In the genomic region with DNA sequence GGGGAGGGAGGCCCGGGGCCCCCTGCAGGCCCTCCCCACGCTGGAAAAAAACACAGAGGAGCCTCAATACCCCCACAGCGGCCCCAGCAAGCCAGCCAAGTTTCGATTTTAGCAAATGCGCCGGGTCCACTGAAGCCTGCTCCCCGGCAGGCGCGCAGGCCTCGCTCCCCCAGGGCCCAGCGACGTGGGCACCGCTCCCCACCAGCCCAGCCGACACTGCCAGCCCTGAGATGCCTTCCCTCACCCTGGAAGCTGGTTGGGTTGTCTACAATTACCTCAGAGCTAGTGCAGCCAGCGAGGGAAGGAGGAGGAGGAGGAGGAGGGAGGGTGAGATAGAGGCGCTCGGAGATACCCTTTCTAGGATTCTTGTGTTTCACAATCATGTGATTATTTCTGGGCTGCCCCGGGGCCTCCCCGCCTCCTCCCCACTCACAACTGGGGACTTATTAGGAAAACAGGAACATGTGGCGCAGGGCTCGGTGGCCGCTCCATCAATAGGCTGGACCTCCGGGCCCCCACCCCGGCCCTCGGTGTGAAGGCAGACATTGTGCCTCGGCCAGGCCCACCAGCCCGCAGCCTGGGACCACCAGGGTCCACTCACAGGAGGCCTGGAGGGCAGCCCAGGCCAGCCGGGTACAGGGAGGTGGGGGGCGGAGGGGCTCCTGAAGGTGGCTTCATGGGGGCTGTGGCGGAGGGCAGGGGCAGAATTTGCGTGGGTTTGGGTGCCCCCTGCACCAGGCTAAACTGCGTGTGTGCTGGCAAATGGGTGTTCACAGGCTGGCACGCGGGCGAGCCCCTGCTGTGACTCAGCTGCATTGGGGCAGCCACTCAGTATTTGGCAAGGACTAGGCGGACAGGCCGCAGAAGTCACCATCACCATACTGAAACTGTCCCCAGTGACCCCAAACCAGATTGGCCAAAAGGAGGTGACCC, we compare ENCODE assay signal across 9 cellular contexts.
DNase-seq lines count a peak whose midpoint lies in the region; ATAC-seq and TF ChIP-seq lines count a peak whose summit lies in the region.
"Had no signal": no experiment of that assay in that cellular context is flagged by ENCODE, and none has a peak within 500 bp of the region (broad histone marks: within the 10 kb centered on the region; RNA-seq: fewer than 3 reads in every experiment).

No MANE protein-coding gene starts in this region.

- peak overlapping the region; percentile 30 for H3K9ac ChIP-seq in muscle layer of colon (ENCODE audit: low read length)

- no peaks in the 10 kb centered on the region for H3K27me3 ChIP-seq in muscle layer of colon (ENCODE audit: control insufficient read depth in 1 of 2, insufficient read depth in 2 of 2, low read length in 2 of 2)
- H3K27me3 ChIP-seq in thoracic aorta (replicated peaks; ENCODE audit: insufficient read depth): no peaks in the 10 kb centered on the region

- H3K4me3 ChIP-seq in muscle layer of colon (ENCODE audit: low read depth in 1 of 2, low read length in 2 of 2) (peak overlapping the region; percentile 44 to 47), thoracic aorta (peak overlapping the region; percentile 70)

- DNase-seq in GM10248 (ENCODE audit: extremely low spot score) (peak; percentile 78), dermis blood vessel endothelial cell (peak; percentile 42), thoracic aorta (ENCODE audit: low spot score) (peak; percentile 78), WTC11 (ENCODE audit: low spot score) (no peak)
- DNase-seq in activated CD4-positive, alpha-beta T cell treated with anti-CD3 and anti-CD28 coated beads for 36 hours: peak; percentile 73

- peaks cover 31% of the 10 kb centered on the region for H3K36me3 Mint-ChIP-seq in activated CD4-positive, alpha-beta T cell treated with anti-CD3 and anti-CD28 coated beads for 36 hours (ENCODE audit: low read depth)
- H3K36me3 Mint-ChIP-seq in WTC11: peaks cover 22% of the 10 kb centered on the region; the same call in 1 of the 2 replicates

- ATAC-seq in HG03103 (IDR thresholded peaks at IDR 0.05; ENCODE audit: low read depth, unreplicated experiment): peak; percentile 27
- ATAC-seq in activated CD4-positive, alpha-beta T cell treated with anti-CD3 and anti-CD28 coated beads for 36 hours: peak; percentile 37
- peak; percentile 73 for ATAC-seq in thoracic aorta (ENCODE audit: insufficient number of reproducible peaks, low FRiP score, low read depth)
- no peak for ATAC-seq in WTC11
- ATAC-seq in GM19467 (IDR thresholded peaks at IDR 0.05; ENCODE audit: unreplicated experiment): no peak

- POLR2A ChIA-PET in GM10248 (lab: Yijun Ruan, JAX) (no interaction called here), WTC11 (lab: Charles Lee) (no interaction called here)
- POLR2A ChIA-PET in activated CD4-positive, alpha-beta T cell treated with anti-CD3 and anti-CD28 coated beads for 36 hours (lab: Charles Lee): interaction anchor here (0.7 to 1.1 kb wide), 2 partner anchors 15 to 36 kb away, joined by 3 to 6 read pairs; no protein-coding TSS in a partner anchor

- intact Hi-C loops in activated CD4-positive, alpha-beta T cell treated with anti-CD3 and anti-CD28 coated beads for 36 hours (cut with DNase I, micrococcal nuclease): loop anchor here (1.0 to 5.0 kb wide), 3 partner anchors 9 to 110 kb away; a partner anchor contains a TSS

- peaks cover 60% of the 10 kb centered on the region for H3K4me1 ChIP-seq in muscle layer of colon (ENCODE audit: insufficient read depth, low read length)
- H3K4me1 ChIP-seq in thoracic aorta (ENCODE audit: control insufficient read depth in 1 of 2, low read depth in 2 of 2): peaks cover 28 to 54% of the 10 kb centered on the region in 2 donors

- H3K36me3 ChIP-seq in muscle layer of colon (ENCODE audit: insufficient read depth, low read length): peaks cover 37% of the 10 kb centered on the region
- H3K36me3 ChIP-seq in thoracic aorta: peaks cover 4% of the 10 kb centered on the region

- H3K27ac Mint-ChIP-seq in activated CD4-positive, alpha-beta T cell treated with anti-CD3 and anti-CD28 coated beads for 36 hours: peak overlapping the region; percentile 47
- no peak overlapping the region for H3K27ac Mint-ChIP-seq in WTC11

- peaks cover 3% of the 10 kb centered on the region for H3K9me3 Mint-ChIP-seq in activated CD4-positive, alpha-beta T cell treated with anti-CD3 and anti-CD28 coated beads for 36 hours (ENCODE audit: low read depth)
- H3K9me3 Mint-ChIP-seq in WTC11: no peaks in the 10 kb centered on the region
- H3K9me3 Mint-ChIP-seq: nephron had no signal

- CTCF ChIA-PET in GM10248 (lab: Yijun Ruan, JAX): interaction anchor here (3.5 kb wide), 1 partner anchor 9 kb away, joined by 16 read pairs; no protein-coding TSS in a partner anchor
- CTCF ChIA-PET in activated CD4-positive, alpha-beta T cell treated with anti-CD3 and anti-CD28 coated beads for 36 hours (lab: Charles Lee): interaction anchor here (1.4 kb wide), 1 partner anchor 9 kb away, joined by 6 read pairs; no protein-coding TSS in a partner anchor
- CTCF ChIA-PET in WTC11 (lab: Charles Lee): no interaction called here

- TF ChIP-seq CTCF in GM10248 (IDR thresholded peaks at IDR 0.05; ENCODE audit: control extremely low read depth, extremely low read depth, low read depth, missing control alignments) (no peak), thoracic aorta (IDR thresholded peaks at IDR 0.05) (no peak), WTC11 (IDR thresholded peaks at IDR 0.05) (no peak)

- H3K27me3 Mint-ChIP-seq in activated CD4-positive, alpha-beta T cell treated with anti-CD3 and anti-CD28 coated beads for 36 hours: no peaks in the 10 kb centered on the region
- no peaks in the 10 kb centered on the region for H3K27me3 Mint-ChIP-seq in WTC11 (ENCODE audit: low read depth)

- H3K4me1 Mint-ChIP-seq in activated CD4-positive, alpha-beta T cell treated with anti-CD3 and anti-CD28 coated beads for 36 hours: peaks cover 40% of the 10 kb centered on the region
- peaks cover 13% of the 10 kb centered on the region for H3K4me1 Mint-ChIP-seq in WTC11

- H3K4me3 Mint-ChIP-seq in activated CD4-positive, alpha-beta T cell treated with anti-CD3 and anti-CD28 coated beads for 36 hours: peak overlapping the region; percentile 39
- no peak overlapping the region for H3K4me3 Mint-ChIP-seq in WTC11
- H3K4me3 Mint-ChIP-seq: nephron had no signal

- no peaks in the 10 kb centered on the region for H3K9me3 ChIP-seq in muscle layer of colon (ENCODE audit: low read length)
- H3K9me3 ChIP-seq in thoracic aorta: no peaks in the 10 kb centered on the region

- H3K27ac ChIP-seq in muscle layer of colon (ENCODE audit: low read depth, low read length) (peak overlapping the region; percentile 85), thoracic aorta (peak overlapping the region; percentile 92 to 94)

TF ChIP-seq in WTC11, 78 proteins besides CTCF, POLR2A, EP300 and RAD21 (continues in another document):
- TF ChIP-seq, protein P1, sequence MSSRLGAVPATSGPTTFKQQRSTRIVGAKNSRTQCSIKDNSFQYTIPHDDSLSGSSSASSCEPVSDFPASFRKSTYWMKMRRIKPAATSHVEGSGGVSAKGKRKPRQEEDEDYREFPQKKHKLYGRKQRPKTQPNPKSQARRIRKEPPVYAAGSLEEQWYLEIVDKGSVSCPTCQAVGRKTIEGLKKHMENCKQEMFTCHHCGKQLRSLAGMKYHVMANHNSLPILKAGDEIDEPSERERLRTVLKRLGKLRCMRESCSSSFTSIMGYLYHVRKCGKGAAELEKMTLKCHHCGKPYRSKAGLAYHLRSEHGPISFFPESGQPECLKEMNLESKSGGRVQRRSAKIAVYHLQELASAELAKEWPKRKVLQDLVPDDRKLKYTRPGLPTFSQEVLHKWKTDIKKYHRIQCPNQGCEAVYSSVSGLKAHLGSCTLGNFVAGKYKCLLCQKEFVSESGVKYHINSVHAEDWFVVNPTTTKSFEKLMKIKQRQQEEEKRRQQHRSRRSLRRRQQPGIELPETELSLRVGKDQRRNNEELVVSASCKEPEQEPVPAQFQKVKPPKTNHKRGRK (CRISPR knock-in tag; IDR thresholded peaks at IDR 0.05; ENCODE audit: borderline replicate concordance): no peak
- TF ChIP-seq SMAD4 (CRISPR knock-in tag; IDR thresholded peaks at IDR 0.05) (no peak), ZNF219 (CRISPR knock-in tag; IDR thresholded peaks at IDR 0.05; ENCODE audit: borderline replicate concordance) (no peak), FOXJ3 (CRISPR knock-in tag; IDR thresholded peaks at IDR 0.05; ENCODE audit: borderline replicate concordance) (no peak)
- TF ChIP-seq, protein P2, sequence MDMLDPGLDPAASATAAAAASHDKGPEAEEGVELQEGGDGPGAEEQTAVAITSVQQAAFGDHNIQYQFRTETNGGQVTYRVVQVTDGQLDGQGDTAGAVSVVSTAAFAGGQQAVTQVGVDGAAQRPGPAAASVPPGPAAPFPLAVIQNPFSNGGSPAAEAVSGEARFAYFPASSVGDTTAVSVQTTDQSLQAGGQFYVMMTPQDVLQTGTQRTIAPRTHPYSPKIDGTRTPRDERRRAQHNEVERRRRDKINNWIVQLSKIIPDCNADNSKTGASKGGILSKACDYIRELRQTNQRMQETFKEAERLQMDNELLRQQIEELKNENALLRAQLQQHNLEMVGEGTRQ (CRISPR knock-in tag; IDR thresholded peaks at IDR 0.05): no peak
- TF ChIP-seq, protein P3, sequence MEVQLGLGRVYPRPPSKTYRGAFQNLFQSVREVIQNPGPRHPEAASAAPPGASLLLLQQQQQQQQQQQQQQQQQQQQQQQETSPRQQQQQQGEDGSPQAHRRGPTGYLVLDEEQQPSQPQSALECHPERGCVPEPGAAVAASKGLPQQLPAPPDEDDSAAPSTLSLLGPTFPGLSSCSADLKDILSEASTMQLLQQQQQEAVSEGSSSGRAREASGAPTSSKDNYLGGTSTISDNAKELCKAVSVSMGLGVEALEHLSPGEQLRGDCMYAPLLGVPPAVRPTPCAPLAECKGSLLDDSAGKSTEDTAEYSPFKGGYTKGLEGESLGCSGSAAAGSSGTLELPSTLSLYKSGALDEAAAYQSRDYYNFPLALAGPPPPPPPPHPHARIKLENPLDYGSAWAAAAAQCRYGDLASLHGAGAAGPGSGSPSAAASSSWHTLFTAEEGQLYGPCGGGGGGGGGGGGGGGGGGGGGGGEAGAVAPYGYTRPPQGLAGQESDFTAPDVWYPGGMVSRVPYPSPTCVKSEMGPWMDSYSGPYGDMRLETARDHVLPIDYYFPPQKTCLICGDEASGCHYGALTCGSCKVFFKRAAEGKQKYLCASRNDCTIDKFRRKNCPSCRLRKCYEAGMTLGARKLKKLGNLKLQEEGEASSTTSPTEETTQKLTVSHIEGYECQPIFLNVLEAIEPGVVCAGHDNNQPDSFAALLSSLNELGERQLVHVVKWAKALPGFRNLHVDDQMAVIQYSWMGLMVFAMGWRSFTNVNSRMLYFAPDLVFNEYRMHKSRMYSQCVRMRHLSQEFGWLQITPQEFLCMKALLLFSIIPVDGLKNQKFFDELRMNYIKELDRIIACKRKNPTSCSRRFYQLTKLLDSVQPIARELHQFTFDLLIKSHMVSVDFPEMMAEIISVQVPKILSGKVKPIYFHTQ (CRISPR knock-in tag; IDR thresholded peaks at IDR 0.05): no peak

Comparison
In these comparisons a context has a peak if more than half of its experiments do, and no peak if none do; other contexts are left out.
1. ATAC-seq: peak in HG03103 (single experiment), activated CD4-positive, alpha-beta T cell treated with anti-CD3 and anti-CD28 coated beads for 36 hours (single experiment) and thoracic aorta (single experiment); none in WTC11 (single experiment) and GM19467 (single experiment).